ENCODE assay signal across 26 cellular contexts in genomic region chr11:13228569-13228968, GRCh38. TPM values are rescaled to one million over a fixed set of nuclear protein-coding genes. Genes with fewer than 3 reads are reported as not detected.
DNase-seq lines count a peak whose midpoint lies in the region; ATAC-seq, FAIRE-seq and TF ChIP-seq lines count a peak whose summit lies in the region.
"Had no signal": no experiment of that assay in that cellular context is flagged by ENCODE, and none has a peak within 500 bp of the region (broad histone marks: within the 10 kb centered on the region; RNA-seq: fewer than 3 reads in every experiment).

No MANE protein-coding gene starts in this region.

- H3K27me3 Mint-ChIP-seq in activated CD8-positive, alpha-beta T cell treated with anti-CD3 and anti-CD28 coated beads for 36 hours, result peaks cover 2% of the 10 kb centered on the region
- peaks cover 27% of the 10 kb centered on the region for H3K27me3 Mint-ChIP-seq in activated CD8-positive, alpha-beta T cell treated with anti-CD3 and anti-CD28 coated beads, Interleukin-2, amount 10 ng/mL, durations not matched to agents 7 days and 5 days (ENCODE audit: low read depth)
- no peaks in the 10 kb centered on the region for H3K27me3 Mint-ChIP-seq in naive B cell

- no peaks in the 10 kb centered on the region for H3K4me1 Mint-ChIP-seq in activated CD8-positive, alpha-beta T cell treated with anti-CD3 and anti-CD28 coated beads for 36 hours (ENCODE audit: low read depth)
- peaks cover 3% of the 10 kb centered on the region for H3K4me1 Mint-ChIP-seq in activated CD8-positive, alpha-beta T cell treated with anti-CD3 and anti-CD28 coated beads, Interleukin-2, amount 10 ng/mL, durations not matched to agents 7 days and 5 days (ENCODE audit: low read depth)
- H3K4me1 Mint-ChIP-seq in naive B cell, result peaks cover 26 to 42% (median 32%) of the 10 kb centered on the region in 3 donors
- H3K4me1 Mint-ChIP-seq: immature natural killer cell had no signal

- CTCF ChIA-PET in activated CD8-positive, alpha-beta T cell treated with anti-CD3 and anti-CD28 coated beads for 36 hours (lab: Charles Lee), result interaction anchor here (1.7 to 3.4 kb wide), 3 partner anchors 9 to 13 kb away, joined by 4 to 15 read pairs (median 12); no protein-coding TSS in a partner anchor
- CTCF ChIA-PET in activated CD8-positive, alpha-beta T cell treated with anti-CD3 and anti-CD28 coated beads, Interleukin-2, amount 10 ng/mL, durations not matched to agents 7 days and 5 days (lab: Charles Lee), result interaction anchor here (0.6 to 3.0 kb wide), 3 partner anchors 19 to 470 kb away, joined by 3 to 8 read pairs (median 3); no protein-coding TSS in a partner anchor
- CTCF ChIA-PET in GM12878 (lab: Yijun Ruan, JAX), result interaction anchor here (0.6 to 3.7 kb wide), 6 partner anchors 9 to 86 kb away, joined by 3 to 9 read pairs (median 4); no protein-coding TSS in a partner anchor
- CTCF ChIA-PET in GM10248 (lab: Yijun Ruan, JAX), result interaction anchor here (0.6 to 2.8 kb wide), 2 partner anchors 10 to 18 kb away, joined by 3 to 14 read pairs; no protein-coding TSS in a partner anchor

- no peaks in the 10 kb centered on the region for H3K9me3 ChIP-seq in GM12878 (replicated peaks; ENCODE audit: control insufficient read depth, insufficient read depth, low read length)
- H3K9me3 ChIP-seq: ascending aorta, BE2C, left ventricle myocardium inferior, neutrophil, thyroid gland had no signal

- H3K27me3 ChIP-seq in GM12878 (replicated peaks in 1 of 2; ENCODE audit: control insufficient read depth in 2 of 2, insufficient read depth in 2 of 2, low read length in 1 of 2), result no peaks in the 10 kb centered on the region; a peak in 1 of 4 replicates
- H3K27me3 ChIP-seq: ascending aorta, BE2C, foreskin keratinocyte, thyroid gland had no signal

- SMC1A ChIA-PET in GM12878 (lab: Charles Lee; ENCODE audit: uncharacterized antibody, unreplicated experiment), result interaction anchor here (0.6 to 1.9 kb wide), 4 partner anchors 10 to 702 kb away, joined by 3 to 5 read pairs (median 4); no protein-coding TSS in a partner anchor

- in situ Hi-C loops in GM12878 (cut with MboI), result no loop called here

- H3K36me3 Mint-ChIP-seq in activated CD8-positive, alpha-beta T cell treated with anti-CD3 and anti-CD28 coated beads for 36 hours (ENCODE audit: low read depth), result no peaks in the 10 kb centered on the region
- H3K36me3 Mint-ChIP-seq in activated CD8-positive, alpha-beta T cell treated with anti-CD3 and anti-CD28 coated beads, Interleukin-2, amount 10 ng/mL, durations not matched to agents 7 days and 5 days (ENCODE audit: low read depth), result no peaks in the 10 kb centered on the region
- no peaks in the 10 kb centered on the region for H3K36me3 Mint-ChIP-seq in naive B cell
- H3K36me3 Mint-ChIP-seq: activated naive CD4-positive, alpha-beta T cell treated with anti-CD3 and anti-CD28 coated beads, Interleukin-2, amount 50 U/mL, for 72 hours; immature natural killer cell had no signal

- no peak overlapping the region for H3K27ac ChIP-seq in GM12878 (ENCODE audit: control insufficient read depth, insufficient read depth)
- H3K27ac ChIP-seq: ascending aorta, foreskin keratinocyte, hepatocyte, left ventricle myocardium inferior, neutrophil, thyroid gland had no signal

- intact Hi-C loops in activated CD8-positive, alpha-beta T cell treated with anti-CD3 and anti-CD28 coated beads for 36 hours (cut with micrococcal nuclease), result no loop called here
- intact Hi-C loops in GM12878 (cut with micrococcal nuclease; ENCODE audit: unreplicated experiment), result no loop called here

- no peak overlapping the region for H3K9ac ChIP-seq in GM12878 (ENCODE audit: control insufficient read depth, insufficient read depth, low read length)

- TF ChIP-seq POLR2A in GM12878 (IDR thresholded peaks at IDR 0.05; ENCODE audit: low read depth, low read length), result no peak

- H3K9me3 Mint-ChIP-seq in activated CD8-positive, alpha-beta T cell treated with anti-CD3 and anti-CD28 coated beads for 36 hours, result no peaks in the 10 kb centered on the region
- H3K9me3 Mint-ChIP-seq in activated CD8-positive, alpha-beta T cell treated with anti-CD3 and anti-CD28 coated beads, Interleukin-2, amount 10 ng/mL, durations not matched to agents 7 days and 5 days (ENCODE audit: insufficient read depth), result no peaks in the 10 kb centered on the region
- H3K9me3 Mint-ChIP-seq in naive B cell, result no peaks in the 10 kb centered on the region
- H3K9me3 Mint-ChIP-seq: activated naive CD4-positive, alpha-beta T cell treated with anti-CD3 and anti-CD28 coated beads, Interleukin-2, amount 50 U/mL, for 72 hours; immature natural killer cell had no signal

- H3K4me1 ChIP-seq in GM12878 (ENCODE audit: control insufficient read depth, insufficient read depth, low read length), result no peaks in the 10 kb centered on the region
- H3K4me1 ChIP-seq: BE2C, left ventricle myocardium inferior had no signal

- no peaks in the 10 kb centered on the region for H4K20me1 ChIP-seq in GM12878 (ENCODE audit: control insufficient read depth, insufficient read depth)

- H3K4me3 ChIP-seq in GM12878, result no peak overlapping the region
- H3K4me3 ChIP-seq: ascending aorta, hepatocyte, left ventricle myocardium inferior, skin epidermis, thyroid gland had no signal

- H3K4me2 ChIP-seq in GM12878 (ENCODE audit: control insufficient read depth, insufficient read depth), result no peak overlapping the region
- H3K4me2 ChIP-seq: hepatocyte had no signal

- H3K36me3 ChIP-seq in GM12878 (ENCODE audit: control insufficient read depth in 2 of 2, insufficient read depth in 2 of 2, low read length in 1 of 2), result no peaks in the 10 kb centered on the region
- H3K36me3 ChIP-seq: ascending aorta, BE2C, left ventricle myocardium inferior, neutrophil, thyroid gland had no signal

- no peak overlapping the region for H3K27ac Mint-ChIP-seq in activated CD8-positive, alpha-beta T cell treated with anti-CD3 and anti-CD28 coated beads for 36 hours
- H3K27ac Mint-ChIP-seq in activated CD8-positive, alpha-beta T cell treated with anti-CD3 and anti-CD28 coated beads, Interleukin-2, amount 10 ng/mL, durations not matched to agents 7 days and 5 days, result no peak overlapping the region
- peak overlapping the region in 5 of 6 donors; percentile 21 to 75 (median 59) for H3K27ac Mint-ChIP-seq in naive B cell
- H3K27ac Mint-ChIP-seq: activated naive CD4-positive, alpha-beta T cell treated with anti-CD3 and anti-CD28 coated beads, Interleukin-2, amount 50 U/mL, for 72 hours; immature natural killer cell had no signal

- no peak for TF ChIP-seq CTCF in activated CD8-positive, alpha-beta T cell treated with anti-CD3 and anti-CD28 coated beads for 36 hours (IDR thresholded peaks at IDR 0.05)
- TF ChIP-seq CTCF in GM12878 (IDR thresholded peaks at IDR 0.05 in 2 of 3, conservative IDR thresholded peaks at IDR 0.05 in 1 of 3; ENCODE audit: control insufficient read depth in 2 of 3, extremely low read depth in 1 of 3, insufficient read depth in 1 of 3, low read depth in 3 of 3, low read length in 3 of 3), result no peak
- TF ChIP-seq CTCF in GM10248 (IDR thresholded peaks at IDR 0.05; ENCODE audit: control extremely low read depth, extremely low read depth, low read depth, missing control alignments), result no peak

- no peaks in the 10 kb centered on the region for H3K79me2 ChIP-seq in GM12878 (ENCODE audit: control insufficient read depth, insufficient read depth, low read length)
- H3K79me2 ChIP-seq: hepatocyte had no signal

- RAD21 ChIA-PET in GM12878 (lab: Charles Lee; ENCODE audit: unreplicated experiment), result interaction anchor here (1.7 kb wide), 1 partner anchor 107 kb away, joined by 3 read pairs; no protein-coding TSS in a partner anchor

- TF ChIP-seq EP300 in GM12878 (IDR thresholded peaks at IDR 0.05; ENCODE audit: borderline replicate concordance in 1 of 2, control insufficient read depth in 1 of 2, low read depth in 2 of 2, low read length in 2 of 2), result no peak

- FAIRE-seq in GM12878 (lab: Jason Lieb, UNC), result no peak
- FAIRE-seq: A204.1 had no signal

- POLR2A ChIA-PET in activated CD8-positive, alpha-beta T cell treated with anti-CD3 and anti-CD28 coated beads for 36 hours (lab: Charles Lee), result interaction anchor here (1.8 kb wide), 1 partner anchor 14 kb away, joined by 4 read pairs; no protein-coding TSS in a partner anchor
- POLR2A ChIA-PET in activated CD8-positive, alpha-beta T cell treated with anti-CD3 and anti-CD28 coated beads, Interleukin-2, amount 10 ng/mL, durations not matched to agents 7 days and 5 days (lab: Charles Lee), result no interaction called here
- POLR2A ChIA-PET in GM12878 (lab: Charles Lee), result no interaction called here
- POLR2A ChIA-PET in GM10248 (lab: Yijun Ruan, JAX), result interaction anchor here (0.6 kb wide), 1 partner anchor 1227 kb away, joined by 8 read pairs; no protein-coding TSS in a partner anchor

- BruUV-seq in GM12878 (replicated peaks; lab: Mats Ljungman, UMichigan), result no TSS peak

- peak; percentile 42 for ATAC-seq in activated CD8-positive, alpha-beta T cell treated with anti-CD3 and anti-CD28 coated beads for 36 hours
- ATAC-seq in activated CD8-positive, alpha-beta T cell treated with anti-CD3 and anti-CD28 coated beads, Interleukin-2, amount 10 ng/mL, durations not matched to agents 7 days and 5 days, result no peak
- ATAC-seq in GM12878, result peak; percentile 41; the same call in 2 of the 3 replicates
- peak; percentile 90 to 91 for ATAC-seq in naive B cell (ENCODE audit: low read depth in 2 of 2)
- no peak for ATAC-seq in HG02610 (IDR thresholded peaks at IDR 0.05; ENCODE audit: unreplicated experiment)
- ATAC-seq in GM21737 (IDR thresholded peaks at IDR 0.05; ENCODE audit: unreplicated experiment), result no peak
- ATAC-seq: stimulated activated naive CD8-positive, alpha-beta T cell treated with anti-CD3 and anti-CD28 coated beads, Interleukin-15, Interleukin-2, amounts not matched to agents 100 U/mL and 50 U/mL, for 24 hours had no signal

- no peak for DNase-seq in activated CD8-positive, alpha-beta T cell treated with anti-CD3 and anti-CD28 coated beads for 36 hours
- no peak for DNase-seq in activated CD8-positive, alpha-beta T cell treated with anti-CD3 and anti-CD28 coated beads, Interleukin-2, amount 10 ng/mL, durations not matched to agents 7 days and 5 days
- no peak for DNase-seq in GM12878 (ENCODE audit: low read depth, low spot score)
- DNase-seq in naive B cell, result peak; percentile 21
- DNase-seq in GM10248 (ENCODE audit: extremely low spot score), result no peak
- no peak for DNase-seq in stimulated activated CD4-positive, alpha-beta T cell treated with anti-CD3 and anti-CD28 coated beads, Interleukin-12 subunit alpha, Interleukin-12 subunit beta, amount 100 ng/mL, for 4 hours
- DNase-seq: BE2C; central memory CD4-positive, alpha-beta T cell; immature natural killer cell; left ventricle myocardium inferior; midbrain; NCI-H1105 treated with DMSO at 0.1 percent for 48 hours; NCI-H2029 treated with DMSO at 0.1 percent for 48 hours; NCI-H226; NCI-H82; stimulated activated naive CD8-positive, alpha-beta T cell treated with anti-CD3 and anti-CD28 coated beads, Interleukin-15, Interleukin-2, amounts not matched to agents 100 U/mL and 50 U/mL, for 24 hours; thyroid gland had no signal

- no peak for TF ChIP-seq RAD21 in GM12878 (IDR thresholded peaks at IDR 0.05; ENCODE audit: insufficient read depth, low read depth, low read length)

- WGBS in GM12878 (ENCODE audit: insufficient coverage, insufficient replicate concordance, low lambda C conversion rate, missing lambda C conversion rate), result 20% methylated on average over 4 of the region's 4 CpGs

- no peak overlapping the region for H2AFZ ChIP-seq in GM12878 (ENCODE audit: control insufficient read depth, low read depth, low read length)
- H2AFZ ChIP-seq: hepatocyte had no signal

- H3K4me3 Mint-ChIP-seq in activated CD8-positive, alpha-beta T cell treated with anti-CD3 and anti-CD28 coated beads for 36 hours, result no peak overlapping the region
- H3K4me3 Mint-ChIP-seq in activated CD8-positive, alpha-beta T cell treated with anti-CD3 and anti-CD28 coated beads, Interleukin-2, amount 10 ng/mL, durations not matched to agents 7 days and 5 days, result no peak overlapping the region
- peak overlapping the region in 7 of 8 donors; percentile 24 to 86 (median 79) for H3K4me3 Mint-ChIP-seq in naive B cell
- H3K4me3 Mint-ChIP-seq: immature natural killer cell had no signal

RNA-seq across cellular contexts. Expression of gene BMAL1, which starts 49.0 kb away (rescaled TPM):
- 10 to 100 TPM; 21.5 to 22.7 TPM for total RNA-seq in activated CD8-positive, alpha-beta T cell treated with anti-CD3 and anti-CD28 coated beads for 36 hours
- 10 to 100 TPM; 41.1 to 53.5 TPM for total RNA-seq in activated CD8-positive, alpha-beta T cell treated with anti-CD3 and anti-CD28 coated beads, Interleukin-2, amount 10 ng/mL, durations not matched to agents 7 days and 5 days
- total RNA-seq in GM12878 (2013; cell fraction: nucleolus; rRNA removed), result 66.1 and 72.4 TPM in 2 replicates
- 11.3 and 13.0 TPM in 2 replicates for total RNA-seq in GM12878 (2014; rRNA removed)
- total RNA-seq in GM12878 (2014; rRNA removed; fragmentation: Illumina TruSeq; extraction: Trizol), result 13.8 and 15.4 TPM in 2 replicates
- total RNA-seq in GM12878 (2021), result 11.6 and 13.4 TPM in 2 replicates
- polyA plus RNA-seq in GM12878 (2011; ENCODE audit: low read depth), result 18.1 TPM
- polyA plus RNA-seq in GM12878 (2011; rRNA removed), result 40.6 and 48.9 TPM in 2 replicates
- polyA plus RNA-seq in GM12878 (2011; cell fraction: cytosol; rRNA removed), result 15.6 and 17.6 TPM in 2 replicates
- 119 and 146 TPM in 2 replicates for polyA plus RNA-seq in GM12878 (2011; cell fraction: nucleus; rRNA removed)
- 7.4 and 7.7 TPM in 2 replicates for polyA plus RNA-seq in GM12878 (2012)
- 16.1 and 23.7 TPM in 2 replicates for polyA plus RNA-seq in GM12878 (2014; fragmentation: Illumina TruSeq; extraction: Trizol)
- 1 to 10 TPM; 3.5 to 4.6 TPM for polyA plus RNA-seq in GM12878 (2014; fragmentation: Nextera tagmentation; extraction: Ambion mirVana)
- 15.4 and 17.5 TPM in 2 replicates for polyA plus RNA-seq in GM12878 (2014; rRNA removed)
- polyA plus RNA-seq in GM12878 (2016; fragmentation: Nextera tagmentation; extraction: Ambion mirVana), result 10 to 100 TPM; 12.0 to 14.2 TPM
- 37.3 and 46.3 TPM in 2 replicates for polyA minus RNA-seq in GM12878 (2011; rRNA and poly(A)+ RNA removed)
- 15.2 and 16.0 TPM in 2 replicates for polyA minus RNA-seq in GM12878 (2011; cell fraction: cytosol; rRNA and poly(A)+ RNA removed)
- polyA minus RNA-seq in GM12878 (2011; cell fraction: nucleus; rRNA and poly(A)+ RNA removed), result 55.7 and 73.1 TPM in 2 replicates
- polyA plus RNA-seq in naive B cell (ENCODE audit: low read depth in 6 of 6), result 1 to 10 TPM; 3.7 to 6.5 (median 4.6) TPM

Comparison
In these comparisons a context has a peak if more than half of its experiments do, and no peak if none do; other contexts are left out.
1. ATAC-seq: peak in activated CD8-positive, alpha-beta T cell treated with anti-CD3 and anti-CD28 coated beads for 36 hours (single experiment), GM12878 (single experiment) and naive B cell (2 of 2); none in activated CD8-positive, alpha-beta T cell treated with anti-CD3 and anti-CD28 coated beads, Interleukin-2, amount 10 ng/mL, durations not matched to agents 7 days and 5 days (single experiment), HG02610 (single experiment) and GM21737 (single experiment).
2. POLR2A ChIA-PET loops: an anchor here in activated CD8-positive, alpha-beta T cell treated with anti-CD3 and anti-CD28 coated beads for 36 hours (1.8 kb wide) and GM10248 (0.6 kb wide); none called in activated CD8-positive, alpha-beta T cell treated with anti-CD3 and anti-CD28 coated beads, Interleukin-2, amount 10 ng/mL, durations not matched to agents 7 days and 5 days and GM12878.
3. H3K27ac Mint-ChIP-seq: peak in naive B cell (5 of 6); none in activated CD8-positive, alpha-beta T cell treated with anti-CD3 and anti-CD28 coated beads for 36 hours (single experiment) and activated CD8-positive, alpha-beta T cell treated with anti-CD3 and anti-CD28 coated beads, Interleukin-2, amount 10 ng/mL, durations not matched to agents 7 days and 5 days (single experiment).
4. H3K4me3 Mint-ChIP-seq: peak in naive B cell (7 of 8); none in activated CD8-positive, alpha-beta T cell treated with anti-CD3 and anti-CD28 coated beads for 36 hours (single experiment) and activated CD8-positive, alpha-beta T cell treated with anti-CD3 and anti-CD28 coated beads, Interleukin-2, amount 10 ng/mL, durations not matched to agents 7 days and 5 days (single experiment).